Comparison of ENCODE assay signal across 1 cellular context in genomic region chr5:127517480-127518318, GRCh38.
TF ChIP-seq lines count a peak whose summit lies in the region.

TSS of gene PRRC1 (plus strand) at chr5:127517640. CDS start at chr5:127523480, 5,840 bp downstream.

TF ChIP-seq in HepG2, 621 proteins besides CTCF, POLR2A, EP300 and RAD21 (continued from another document and continues in another):
- TF ChIP-seq ZC3H13 (CRISPR knock-in tag; IDR thresholded peaks at IDR 0.05) = no peak
- TF ChIP-seq ATM (IDR thresholded peaks at IDR 0.05; ENCODE audit: borderline replicate concordance) = no peak
- TF ChIP-seq ZFAT (CRISPR knock-in tag; conservative IDR thresholded peaks at IDR 0.05) = no peak
- TF ChIP-seq NR3C1 (CRISPR knock-in tag; IDR thresholded peaks at IDR 0.05) = no peak
- no peak for TF ChIP-seq ISX (CRISPR knock-in tag; conservative IDR thresholded peaks at IDR 0.05)
- no peak for TF ChIP-seq ZBTB21 (CRISPR knock-in tag; IDR thresholded peaks at IDR 0.05)
- peak; percentile 13; the same call in 1 of the 2 replicates for TF ChIP-seq ZNF331 (CRISPR knock-in tag; IDR thresholded peaks at IDR 0.05)
- TF ChIP-seq REPIN1 (CRISPR knock-in tag; IDR thresholded peaks at IDR 0.05; ENCODE audit: borderline replicate concordance, low read depth) = peak; percentile 73; the same call in 1 of the 2 replicates
- peak; percentile 85; the same call in 1 of the 2 replicates for TF ChIP-seq ZSCAN20 (CRISPR knock-in tag; IDR thresholded peaks at IDR 0.05; ENCODE audit: borderline replicate concordance)
- TF ChIP-seq ZNF776 (CRISPR knock-in tag; IDR thresholded peaks at IDR 0.05) = peak; percentile 93
- TF ChIP-seq JUND (CRISPR knock-in tag; IDR thresholded peaks at IDR 0.05) = no peak
- TF ChIP-seq PAF1 (CRISPR knock-in tag; IDR thresholded peaks at IDR 0.05) = no peak
- TF ChIP-seq ZNF441 (CRISPR knock-in tag; IDR thresholded peaks at IDR 0.05; ENCODE audit: borderline replicate concordance) = no peak
- TF ChIP-seq HINFP (CRISPR knock-in tag; IDR thresholded peaks at IDR 0.05; ENCODE audit: low read depth) = 0 out of 2 replicates have a peak, but pooled peaks have one; percentile 37
- TF ChIP-seq DDIT3 (CRISPR knock-in tag; IDR thresholded peaks at IDR 0.05) = no peak
- peak; percentile 52; the same call in 1 of the 2 replicates for TF ChIP-seq ZNF205 (CRISPR knock-in tag; IDR thresholded peaks at IDR 0.05)
- peak; percentile 88; the same call in 1 of the 2 replicates for TF ChIP-seq MLLT10 (CRISPR knock-in tag; IDR thresholded peaks at IDR 0.05)
- no peak; the same call in 1 of the 2 replicates for TF ChIP-seq NAIF1 (CRISPR knock-in tag; IDR thresholded peaks at IDR 0.05; ENCODE audit: borderline replicate concordance)
- TF ChIP-seq ZNF687 (CRISPR knock-in tag; IDR thresholded peaks at IDR 0.05) = peak; percentile 93
- TF ChIP-seq KAT7 (CRISPR knock-in tag; IDR thresholded peaks at IDR 0.05; ENCODE audit: borderline replicate concordance) = peak; percentile 38
- peak; percentile 85; the same call in 1 of the 2 replicates for TF ChIP-seq ZNF556 (CRISPR knock-in tag; IDR thresholded peaks at IDR 0.05; ENCODE audit: borderline replicate concordance)
- peak; percentile 78 for TF ChIP-seq ZNF280B (CRISPR knock-in tag; IDR thresholded peaks at IDR 0.05; ENCODE audit: borderline replicate concordance)
- TF ChIP-seq ZNF3 (CRISPR knock-in tag; IDR thresholded peaks at IDR 0.05) = no peak
- TF ChIP-seq ZNF576 (CRISPR knock-in tag; IDR thresholded peaks at IDR 0.05) = peak; percentile 88
- TF ChIP-seq AKNA (CRISPR knock-in tag; IDR thresholded peaks at IDR 0.05; ENCODE audit: borderline replicate concordance) = 0 out of 2 replicates have a peak, but pooled peaks have one; percentile 75
- TF ChIP-seq TBP (CRISPR knock-in tag; IDR thresholded peaks at IDR 0.05) = no peak; the same call in 1 of the 2 replicates
- peak; percentile 81; the same call in 1 of the 2 replicates for TF ChIP-seq ZNF546 (CRISPR knock-in tag; conservative IDR thresholded peaks at IDR 0.05)
- peak; percentile 60; the same call in 1 of the 2 replicates for TF ChIP-seq MEF2D (CRISPR knock-in tag; IDR thresholded peaks at IDR 0.05)
- no peak for TF ChIP-seq RELA (CRISPR knock-in tag; IDR thresholded peaks at IDR 0.05)
- no peak; the same call in none of the 2 replicates for TF ChIP-seq TFDP1 (CRISPR knock-in tag; IDR thresholded peaks at IDR 0.05; ENCODE audit: borderline replicate concordance)
- TF ChIP-seq ZNF768 (CRISPR knock-in tag; IDR thresholded peaks at IDR 0.05) = 0 out of 2 replicates have a peak, but pooled peaks have one; percentile 63
- TF ChIP-seq KLF6 (CRISPR knock-in tag; IDR thresholded peaks at IDR 0.05) = 0 out of 2 replicates have a peak, but pooled peaks have one; percentile 25
- peak; percentile 68; the same call in 1 of the 2 replicates for TF ChIP-seq E2F1 (CRISPR knock-in tag; IDR thresholded peaks at IDR 0.05)
- TF ChIP-seq SMARCE1 (IDR thresholded peaks at IDR 0.05; ENCODE audit: borderline replicate concordance) = no peak
- TF ChIP-seq ZNF678 (CRISPR knock-in tag; IDR thresholded peaks at IDR 0.05) = no peak
- peak; percentile 84 for TF ChIP-seq SNAPC4 (CRISPR knock-in tag; IDR thresholded peaks at IDR 0.05)
- no peak for TF ChIP-seq ZNF878 (CRISPR knock-in tag; IDR thresholded peaks at IDR 0.05)
- no peak for TF ChIP-seq NBN (conservative IDR thresholded peaks at IDR 0.05)
